15 cellular contexts compared by ENCODE assay signal in the genomic region with DNA sequence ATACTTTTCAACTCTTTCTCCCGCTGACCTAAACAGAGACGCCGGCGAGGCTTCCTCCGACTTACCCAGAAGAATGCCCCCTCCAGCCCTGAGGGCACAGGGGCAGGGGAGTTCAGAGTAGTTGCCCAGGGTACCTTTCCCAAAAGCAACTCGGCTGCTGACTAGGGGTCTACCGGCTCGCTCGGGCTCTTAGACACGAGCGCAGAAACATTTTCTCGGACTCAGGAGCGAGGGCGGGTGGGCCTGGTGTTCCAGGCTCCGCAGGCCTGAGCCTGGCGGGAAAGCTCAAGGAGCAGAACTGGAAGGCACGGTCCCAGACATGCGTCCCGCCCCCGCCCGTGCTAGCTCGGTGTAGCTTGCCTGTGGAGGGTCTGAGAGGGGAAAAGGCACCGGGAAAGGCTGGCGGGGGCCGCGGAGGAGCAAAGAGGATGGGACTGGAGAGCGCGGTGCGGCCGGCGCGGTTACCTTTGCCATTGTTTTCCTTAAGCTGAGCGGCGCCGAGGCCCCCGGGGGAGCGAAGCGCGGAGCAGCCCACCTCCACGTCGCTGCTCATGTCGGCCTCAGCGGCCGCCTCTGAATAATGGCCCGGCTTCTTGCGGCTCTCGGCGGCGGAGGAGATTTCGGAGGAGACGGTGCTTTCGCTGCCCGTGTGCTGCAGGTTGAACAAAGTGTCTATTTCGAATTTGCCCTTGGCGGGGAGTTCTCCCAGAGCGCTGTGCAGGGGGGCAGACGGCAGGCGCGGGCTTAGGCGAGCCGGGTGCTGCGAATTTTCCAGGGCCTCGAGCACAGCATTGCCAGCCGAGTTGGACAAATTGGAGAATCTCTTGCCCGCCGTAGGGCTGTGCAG. TPM values are rescaled to one million over a fixed set of nuclear protein-coding genes. Genes with fewer than 3 reads are reported as not detected.
DNase-seq lines count a peak whose midpoint lies in the region; ATAC-seq, FAIRE-seq and TF ChIP-seq lines count a peak whose summit lies in the region.
"Had no signal": no experiment of that assay in that cellular context is flagged by ENCODE, and none has a peak within 500 bp of the region (broad histone marks: within the 10 kb centered on the region; RNA-seq: fewer than 3 reads in every experiment).

No MANE protein-coding gene starts in this region.

- peaks cover 11% of the 10 kb centered on the region; the same call in 2 of the 3 replicates for H3K9me3 Mint-ChIP-seq in GM23338
- no peaks in the 10 kb centered on the region for H3K9me3 Mint-ChIP-seq in central memory CD8-positive, alpha-beta T cell

- TF ChIP-seq POLR2A in H54 (IDR thresholded peaks at IDR 0.05; ENCODE audit: low read depth, low read length), result no peak

- no peaks in the 10 kb centered on the region for H3K9me3 ChIP-seq in neuron (ENCODE audit: low read length)

- H3K27me3 Mint-ChIP-seq in GM23338 (ENCODE audit: insufficient read depth, low read depth, poor library complexity), result peaks cover 97% of the 10 kb centered on the region
- H3K27me3 Mint-ChIP-seq in central memory CD8-positive, alpha-beta T cell, result peaks cover 93% of the 10 kb centered on the region

- H3K27me3 ChIP-seq in GM23338 (ENCODE audit: insufficient read depth), result peaks cover 98% of the 10 kb centered on the region
- peaks cover 96% of the 10 kb centered on the region for H3K27me3 ChIP-seq in neuron (ENCODE audit: insufficient read depth, low read length)

- H3K9me2 ChIP-seq in GM23338 (ENCODE audit: insufficient read depth), result no peaks in the 10 kb centered on the region

- H3K4me3 ChIP-seq in GM23338 (peak overlapping the region; percentile 41; the same call in 1 of the 2 replicates), neuron (ENCODE audit: low read length) (no peak overlapping the region)
- H3K4me3 ChIP-seq: upper lobe of left lung had no signal

- peaks cover 36% of the 10 kb centered on the region for H3F3A ChIP-seq in GM23338 (replicated peaks; ENCODE audit: low read depth)

- no peak for FAIRE-seq in H54 (lab: Jason Lieb, UNC)
- FAIRE-seq: TTC549 had no signal

- no peaks in the 10 kb centered on the region for H3K79me2 ChIP-seq in GM23338 (replicated peaks; ENCODE audit: insufficient read depth)

- H3K4me1 Mint-ChIP-seq in GM23338, result peaks cover 47% of the 10 kb centered on the region
- peaks cover 15% of the 10 kb centered on the region for H3K4me1 Mint-ChIP-seq in central memory CD8-positive, alpha-beta T cell

- no peak for TF ChIP-seq CTCF in GM23338 (conservative IDR thresholded peaks at IDR 0.05; ENCODE audit: low read depth in 2 of 2)

- H3K4me1 ChIP-seq in GM23338 (ENCODE audit: insufficient read depth) (peaks cover 57% of the 10 kb centered on the region), neuron (ENCODE audit: insufficient read depth, low read length) (peaks cover 2% of the 10 kb centered on the region)

- H3K4me2 ChIP-seq in GM23338, result peak overlapping the region; percentile 60

- H4K20me1 ChIP-seq in GM23338 (replicated peaks; ENCODE audit: insufficient read depth), result peaks cover 42% of the 10 kb centered on the region

- ATAC-seq in GM23338, result peak; percentile 20
- ATAC-seq in central memory CD8-positive, alpha-beta T cell (replicated peaks; ENCODE audit: extremely low read depth, poor library complexity, severe bottlenecking), result no peak
- ATAC-seq: Panc1 had no signal

- no peak overlapping the region for H3K27ac Mint-ChIP-seq in GM23338
- H3K27ac Mint-ChIP-seq in central memory CD8-positive, alpha-beta T cell (ENCODE audit: low read depth), result peak overlapping the region; percentile 86

- H3K4me3 Mint-ChIP-seq in GM23338, result peak overlapping the region; percentile 59
- H3K4me3 Mint-ChIP-seq in central memory CD8-positive, alpha-beta T cell, result peak overlapping the region; percentile 55

- H3K36me3 ChIP-seq in GM23338 (ENCODE audit: insufficient read depth), result no peaks in the 10 kb centered on the region
- no peaks in the 10 kb centered on the region for H3K36me3 ChIP-seq in neuron (ENCODE audit: insufficient read depth, low read length)
- H3K36me3 ChIP-seq: upper lobe of left lung had no signal

- H2AFZ ChIP-seq in GM23338 (peak overlapping the region; percentile 14; the same call in 1 of the 2 replicates), neuron (ENCODE audit: low read depth, low read length) (peak overlapping the region; percentile 23)

- H3K27ac ChIP-seq in GM23338 (ENCODE audit: low read depth), result no peak overlapping the region
- H3K27ac ChIP-seq: upper lobe of left lung had no signal

- peak; percentile 64 for DNase-seq in NCI-H2227 (lab: John Stamatoyannopoulos, UW; ENCODE audit: unreplicated experiment)
- no peak for DNase-seq in NCI-H2227 treated with DMSO at 0.1 percent for 48 hours (lab: John Stamatoyannopoulos, UW)
- DNase-seq in GM23338 (ENCODE audit: low spot score), result peak; percentile 69
- DNase-seq in central memory CD8-positive, alpha-beta T cell (ENCODE audit: low spot score in 2 of 2), result peak in 1 of 2 donors; percentile 13
- no peak for DNase-seq in H54 (ENCODE audit: insufficient read length, low spot score)
- DNase-seq in D341Med (ENCODE audit: low spot score), result no peak
- no peak for DNase-seq in NCI-H510A treated with DMSO at 0.1 percent for 48 hours (lab: John Stamatoyannopoulos, UW)
- DNase-seq: 8988T, DMS 273 treated with DMSO at 0.1 percent for 48 hours, kidney glomerular epithelial cell had no signal

- peaks cover 4% of the 10 kb centered on the region; the same call in 1 of the 3 replicates for H3K36me3 Mint-ChIP-seq in GM23338 (ENCODE audit: low read depth)
- H3K36me3 Mint-ChIP-seq in central memory CD8-positive, alpha-beta T cell (ENCODE audit: insufficient read depth), result peaks cover 76% of the 10 kb centered on the region

RNA-seq across cellular contexts. Expression of a gene that starts 0.7 kb away (rescaled TPM):
- total RNA-seq in GM23338 (2014; rRNA removed; shearing (Covaris generic)), result 0.03 and 0.04 TPM in 2 replicates
- not detected in 2 replicates for polyA plus RNA-seq in GM23338 (2016; fragmentation: Nextera tagmentation; extraction: Ambion mirVana)
- total RNA-seq: myocyte, upper lobe of left lung had no signal

RNA-seq across cellular contexts. Expression of a gene that starts 9.4 kb away (rescaled TPM):
- 0.47 TPM in 1 of 2 replicates, not detected in the other for total RNA-seq in GM23338 (2014; rRNA removed; shearing (Covaris generic))
- polyA plus RNA-seq in GM23338 (2016; fragmentation: Nextera tagmentation; extraction: Ambion mirVana), result not detected in 2 replicates
- total RNA-seq: myocyte, upper lobe of left lung had no signal

RNA-seq across cellular contexts. Expression of a gene that starts 16.5 kb away (rescaled TPM):
- total RNA-seq in GM23338 (2014; rRNA removed; shearing (Covaris generic)), result not detected in 2 replicates
- not detected in 2 replicates for polyA plus RNA-seq in GM23338 (2016; fragmentation: Nextera tagmentation; extraction: Ambion mirVana)
- total RNA-seq: myocyte, upper lobe of left lung had no signal

RNA-seq across cellular contexts. Expression of a gene that starts 24.0 kb away (rescaled TPM):
- not detected in 2 replicates for total RNA-seq in GM23338 (2014; rRNA removed; shearing (Covaris generic))
- not detected in 2 replicates for polyA plus RNA-seq in GM23338 (2016; fragmentation: Nextera tagmentation; extraction: Ambion mirVana)
- total RNA-seq: myocyte, upper lobe of left lung had no signal

RNA-seq across cellular contexts. Expression of a gene that starts 33.5 kb away (rescaled TPM):
- total RNA-seq in GM23338 (2014; rRNA removed; shearing (Covaris generic)), result not detected in 2 replicates
- polyA plus RNA-seq in GM23338 (2016; fragmentation: Nextera tagmentation; extraction: Ambion mirVana), result not detected in 2 replicates
- total RNA-seq: myocyte had no signal

Comparison
In these comparisons a context has a peak if more than half of its experiments do, and no peak if none do; other contexts are left out.
1. DNase-seq: peak in NCI-H2227 (single experiment) and GM23338 (single experiment); none in NCI-H2227 treated with DMSO at 0.1 percent for 48 hours (single experiment), H54 (single experiment), D341Med (single experiment) and NCI-H510A treated with DMSO at 0.1 percent for 48 hours (single experiment).